In the genomic region with DNA sequence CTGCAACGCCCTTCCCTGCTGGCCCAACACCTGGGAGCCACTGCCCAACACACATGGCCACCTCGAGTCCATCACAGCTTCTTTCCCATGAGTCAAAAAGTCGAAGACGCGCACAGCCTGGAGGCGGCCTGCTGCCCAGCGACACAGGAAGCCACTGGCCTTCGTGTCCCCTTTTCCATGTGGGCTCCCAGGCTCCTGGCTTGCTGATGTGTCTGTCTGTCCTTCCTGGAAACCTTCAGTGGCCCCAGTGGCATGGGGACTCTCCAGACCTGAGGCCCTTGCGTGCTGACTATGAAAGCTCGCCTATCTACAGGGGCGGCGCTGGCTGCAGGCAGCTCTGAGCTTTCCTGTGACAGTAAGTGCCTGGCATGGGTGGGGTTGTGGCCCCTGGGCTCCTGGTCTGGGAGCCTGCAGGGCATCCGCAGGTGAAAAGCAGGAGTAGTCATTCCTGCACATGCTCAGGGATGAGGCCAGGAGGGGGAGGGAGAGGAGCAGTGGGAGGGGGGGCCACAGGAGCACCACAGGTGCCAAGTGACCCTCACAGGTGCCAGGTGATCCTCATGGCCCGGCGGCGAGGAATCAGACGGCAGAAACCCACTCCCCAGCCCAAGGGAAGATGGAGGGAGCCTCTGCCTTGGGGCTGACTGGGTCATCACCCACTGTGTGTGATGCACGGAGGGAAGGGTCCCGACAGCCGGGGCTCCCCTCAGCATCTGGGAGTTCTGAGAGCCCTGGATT, we compare ENCODE assay signal across 13 cellular contexts. TPM values are rescaled to one million over a fixed set of nuclear protein-coding genes. Genes with fewer than 3 reads are reported as not detected.
DNase-seq lines count a peak whose midpoint lies in the region; ATAC-seq, FAIRE-seq and TF ChIP-seq lines count a peak whose summit lies in the region.
"Had no signal": no experiment of that assay in that cellular context is flagged by ENCODE, and none has a peak within 500 bp of the region (broad histone marks: within the 10 kb centered on the region; RNA-seq: fewer than 3 reads in every experiment).

No MANE protein-coding gene starts in this region.

- RAD21 ChIA-PET in GM12878 (lab: Charles Lee; ENCODE audit: unreplicated experiment), result no interaction called here

- H3K27ac ChIP-seq in GM12878 (ENCODE audit: control insufficient read depth, insufficient read depth) (peak overlapping the region; percentile 24), mesenchymal stem cell (ENCODE audit: low read length, poor library complexity, severe bottlenecking) (no peak overlapping the region), subcutaneous abdominal adipose tissue (ENCODE audit: low read depth, low read length) (peak overlapping the region; percentile 95), SK-N-SH (ENCODE audit: low read depth in 2 of 2, low read length in 1 of 2) (peak overlapping the region in 1 of 2 experiments; percentile 92; a peak in 2 of 4 replicates)

- H3K4me3 ChIP-seq in H7 (ENCODE audit: insufficient read depth, low read depth, low read length), result no peak overlapping the region
- H3K4me3 ChIP-seq in GM12878, result no peak overlapping the region
- H3K4me3 ChIP-seq in mesenchymal stem cell (ENCODE audit: insufficient read depth in 1 of 2, low read depth in 1 of 2, low read length in 2 of 2), result no peak overlapping the region
- H3K4me3 ChIP-seq in subcutaneous abdominal adipose tissue (ENCODE audit: low read depth in 1 of 5, low read length in 5 of 5), result no peak overlapping the region
- no peak overlapping the region for H3K4me3 ChIP-seq in SK-N-SH (ENCODE audit: low read depth in 2 of 2, low read length in 1 of 2)

- H3K9me3 ChIP-seq in GM12878 (replicated peaks; ENCODE audit: control insufficient read depth, insufficient read depth, low read length) (no peaks in the 10 kb centered on the region), mesenchymal stem cell (ENCODE audit: control insufficient read depth, low read length) (no peaks in the 10 kb centered on the region), subcutaneous abdominal adipose tissue (ENCODE audit: control insufficient read depth in 5 of 5, low read length in 5 of 5) (no peaks in the 10 kb centered on the region), SK-N-SH (no peaks in the 10 kb centered on the region)

- H3K27me3 ChIP-seq in H7 (ENCODE audit: control insufficient read depth, insufficient read depth, low read length), result no peaks in the 10 kb centered on the region
- H3K27me3 ChIP-seq in GM12878 (replicated peaks in 1 of 2; ENCODE audit: control insufficient read depth in 2 of 2, insufficient read depth in 2 of 2, low read length in 1 of 2), result no peaks in the 10 kb centered on the region
- H3K27me3 ChIP-seq in mesenchymal stem cell (ENCODE audit: control insufficient read depth in 1 of 2, insufficient read depth in 1 of 2, low read length in 2 of 2), result no peaks in the 10 kb centered on the region
- H3K27me3 ChIP-seq in subcutaneous abdominal adipose tissue (ENCODE audit: control insufficient read depth in 5 of 5, insufficient read depth in 4 of 5, low read length in 5 of 5), result no peaks in the 10 kb centered on the region
- H3K27me3 ChIP-seq in SK-N-SH (ENCODE audit: insufficient read depth), result no peaks in the 10 kb centered on the region

- no peak for ATAC-seq in GM12878

- no peak overlapping the region for H3K4ac ChIP-seq in mesenchymal stem cell (ENCODE audit: low read depth in 1 of 2, low read length in 2 of 2)

- H3K9me2 ChIP-seq in SK-N-SH, result no peaks in the 10 kb centered on the region

- no peak for TF ChIP-seq CTCF in GM12878 (IDR thresholded peaks at IDR 0.05 in 2 of 3, conservative IDR thresholded peaks at IDR 0.05 in 1 of 3; ENCODE audit: control insufficient read depth in 2 of 3, extremely low read depth in 1 of 3, insufficient read depth in 1 of 3, low read depth in 3 of 3, low read length in 3 of 3)
- TF ChIP-seq CTCF in SK-N-SH (IDR thresholded peaks at IDR 0.05), result no peak

- DNase-seq in H7 (peak; percentile 42), GM12878 (ENCODE audit: low read depth, low spot score) (no peak), mesenchymal stem cell (no peak), GM19239 (ENCODE audit: insufficient read length, low spot score) (no peak), SK-N-SH (no peak), NCI-H446 treated with DMSO at 0.1 percent for 48 hours (lab: John Stamatoyannopoulos, UW) (no peak)
- DNase-seq: activated CD4-positive, alpha-beta T cell treated with anti-CD3 and anti-CD28 coated beads for 48 hours; activated naive CD4-positive, alpha-beta T cell treated with anti-CD3 and anti-CD28 coated beads for 36 hours; effector CD8-positive, alpha-beta T cell; naive B cell; stimulated activated CD4-positive, alpha-beta T cell treated with anti-CD3 and anti-CD28 coated beads, Interleukin-2, amount 100 ng/mL, for 48 hours had no signal

- H2AK5ac ChIP-seq in mesenchymal stem cell (ENCODE audit: low read length, severe bottlenecking), result peak overlapping the region; percentile 41

- CTCF ChIA-PET in GM12878 (lab: Yijun Ruan, JAX), result interaction anchor here (0.6 to 1.4 kb wide), 2 partner anchors 20 to 1400 kb away, joined by 3 read pairs; no protein-coding TSS in a partner anchor
- CTCF ChIA-PET in SK-N-SH (lab: Yijun Ruan, JAX), result interaction anchor here (0.9 to 1.3 kb wide), 4 partner anchors 9 to 105 kb away, joined by 3 to 4 read pairs (median 4); a partner anchor contains a TSS

- H4K8ac ChIP-seq in mesenchymal stem cell (ENCODE audit: low read length), result no peak overlapping the region

- SMC1A ChIA-PET in GM12878 (lab: Charles Lee; ENCODE audit: uncharacterized antibody, unreplicated experiment), result no interaction called here

- in situ Hi-C loops in GM12878 (cut with MboI), result no loop called here

- peaks cover 28% of the 10 kb centered on the region for H3K79me1 ChIP-seq in mesenchymal stem cell (replicated peaks; ENCODE audit: low read length, poor library complexity, severe bottlenecking)

- H3K79me2 ChIP-seq in GM12878 (ENCODE audit: control insufficient read depth, insufficient read depth, low read length) (peaks cover 96% of the 10 kb centered on the region), SK-N-SH (ENCODE audit: insufficient read depth) (peaks cover 100% of the 10 kb centered on the region)

- H3K36me3 ChIP-seq in H7 (replicated peaks; ENCODE audit: control insufficient read depth, insufficient read depth, low read length) (no peaks in the 10 kb centered on the region; the same call in 1 of the 2 replicates), GM12878 (ENCODE audit: control insufficient read depth in 2 of 2, insufficient read depth in 2 of 2, low read length in 1 of 2) (peaks cover 10 to 18% of the 10 kb centered on the region in 2 experiments; a peak in 3 of 4 replicates), mesenchymal stem cell (ENCODE audit: control insufficient read depth in 1 of 2, insufficient read depth in 2 of 2, low read depth in 1 of 2, low read length in 2 of 2) (peaks cover 12 to 46% of the 10 kb centered on the region in 2 experiments), subcutaneous abdominal adipose tissue (ENCODE audit: control insufficient read depth in 5 of 5, insufficient read depth in 5 of 5, low read length in 5 of 5) (peaks cover 0 to 22% (median 5%) of the 10 kb centered on the region in 5 donors), SK-N-SH (replicated peaks in 1 of 2; ENCODE audit: control insufficient read depth in 1 of 2, insufficient read depth in 2 of 2, low read length in 1 of 2) (no peaks in the 10 kb centered on the region)

- H3K23ac ChIP-seq in mesenchymal stem cell (ENCODE audit: low read length in 2 of 2), result no peak overlapping the region

- H4K20me1 ChIP-seq in GM12878 (ENCODE audit: control insufficient read depth, insufficient read depth) (no peaks in the 10 kb centered on the region), SK-N-SH (ENCODE audit: insufficient read depth) (peaks cover 27% of the 10 kb centered on the region; the same call in 1 of the 2 replicates)

- no peak overlapping the region for H2BK5ac ChIP-seq in mesenchymal stem cell (ENCODE audit: low read depth, low read length, poor library complexity, severe bottlenecking)

- H3K18ac ChIP-seq in mesenchymal stem cell (ENCODE audit: low read depth in 1 of 2, low read length in 2 of 2), result no peak overlapping the region

- H2BK12ac ChIP-seq in mesenchymal stem cell (ENCODE audit: low read length in 2 of 2), result peak overlapping the region in 1 of 2 experiments; percentile 13

- H3K14ac ChIP-seq in mesenchymal stem cell (ENCODE audit: low read length in 2 of 2), result peak overlapping the region in 1 of 2 experiments; percentile 7

- TF ChIP-seq EP300 in GM12878 (IDR thresholded peaks at IDR 0.05; ENCODE audit: borderline replicate concordance in 1 of 2, control insufficient read depth in 1 of 2, low read depth in 2 of 2, low read length in 2 of 2) (no peak), SK-N-SH (IDR thresholded peaks at IDR 0.05; ENCODE audit: borderline replicate concordance in 1 of 2, low read depth in 1 of 2, low read length in 1 of 2) (no peak)

- intact Hi-C loops in GM12878 (cut with micrococcal nuclease; ENCODE audit: unreplicated experiment), result no loop called here

- H3K4me2 ChIP-seq in GM12878 (ENCODE audit: control insufficient read depth, insufficient read depth) (peak overlapping the region; percentile 42; the same call in 1 of the 2 replicates), mesenchymal stem cell (ENCODE audit: low read length, poor library complexity, severe bottlenecking) (no peak overlapping the region), SK-N-SH (no peak overlapping the region)

- no peak overlapping the region for H2BK120ac ChIP-seq in mesenchymal stem cell (ENCODE audit: low read depth, low read length)

- 88% methylated on average over 20 of the region's 20 CpGs for WGBS in GM12878 (ENCODE audit: insufficient coverage, insufficient replicate concordance, low lambda C conversion rate, missing lambda C conversion rate)
- WGBS in mesenchymal stem cell, result 98% methylated on average over 20 of the region's 20 CpGs
- WGBS in SK-N-SH (ENCODE audit: low lambda C conversion rate), result 93% methylated on average over 17 of the region's 20 CpGs

- H2AFZ ChIP-seq in GM12878 (ENCODE audit: control insufficient read depth, low read depth, low read length) (no peak overlapping the region), mesenchymal stem cell (ENCODE audit: low read depth, low read length) (no peak overlapping the region), SK-N-SH (ENCODE audit: low read depth) (no peak overlapping the region)

- H3K9ac ChIP-seq in GM12878 (ENCODE audit: control insufficient read depth, insufficient read depth, low read length) (no peak overlapping the region), mesenchymal stem cell (ENCODE audit: low read length) (peak overlapping the region; percentile 88), subcutaneous abdominal adipose tissue (ENCODE audit: low read length in 5 of 5) (peak overlapping the region; percentile 5 to 78 (median 56)), SK-N-SH (no peak overlapping the region)

- POLR2A ChIA-PET in GM12878 (lab: Charles Lee), result no interaction called here
- POLR2A ChIA-PET in SK-N-SH (lab: Yijun Ruan, JAX), result interaction anchor here (0.6 kb wide), 1 partner anchor 81 kb away, joined by 3 read pairs; no protein-coding TSS in a partner anchor

- TF ChIP-seq RAD21 in GM12878 (IDR thresholded peaks at IDR 0.05; ENCODE audit: insufficient read depth, low read depth, low read length) (no peak), SK-N-SH (IDR thresholded peaks at IDR 0.05; ENCODE audit: low read length) (no peak)

- FAIRE-seq in GM12878 (lab: Jason Lieb, UNC) (no peak), GM19239 (lab: Jason Lieb, UNC) (no peak)
- FAIRE-seq: GM12892 had no signal

- TF ChIP-seq POLR2A in GM12878 (IDR thresholded peaks at IDR 0.05; ENCODE audit: low read depth, low read length), result no peak

- peak overlapping the region; percentile 53 for H2BK15ac ChIP-seq in mesenchymal stem cell (ENCODE audit: low read depth, poor library complexity, severe bottlenecking)

- peaks cover 90% of the 10 kb centered on the region for H3K4me1 ChIP-seq in GM12878 (ENCODE audit: control insufficient read depth, insufficient read depth, low read length)
- peaks cover 97% of the 10 kb centered on the region for H3K4me1 ChIP-seq in mesenchymal stem cell (ENCODE audit: control insufficient read depth, insufficient read depth, low read depth, low read length)
- H3K4me1 ChIP-seq in subcutaneous abdominal adipose tissue (ENCODE audit: control insufficient read depth in 5 of 5, insufficient read depth in 5 of 5, low read length in 5 of 5), result peaks cover 36 to 100% (median 97%) of the 10 kb centered on the region in 5 donors
- peaks cover 40 to 70% of the 10 kb centered on the region in 2 experiments for H3K4me1 ChIP-seq in SK-N-SH (ENCODE audit: control insufficient read depth in 1 of 2, insufficient read depth in 2 of 2, low read depth in 1 of 2, low read length in 1 of 2)

- peaks cover 12% of the 10 kb centered on the region for H3F3A ChIP-seq in SK-N-SH (replicated peaks; ENCODE audit: insufficient read depth)

- BruUV-seq in GM12878 (replicated peaks; lab: Mats Ljungman, UMichigan), result no TSS peak

- peak overlapping the region; percentile 7 for H4K91ac ChIP-seq in mesenchymal stem cell (ENCODE audit: low read length)

RNA-seq across cellular contexts. Expression of a gene that starts 27.5 kb away (rescaled TPM):
- 73.1 and 97.7 TPM in 2 replicates for total RNA-seq in H7 (2014; rRNA removed; shearing (Covaris generic))
- 38.8 and 43.5 TPM in 2 replicates for total RNA-seq in GM12878 (2013; cell fraction: nucleolus; rRNA removed)
- total RNA-seq in GM12878 (2014; rRNA removed), result 24.0 and 28.9 TPM in 2 replicates
- total RNA-seq in GM12878 (2014; rRNA removed; fragmentation: Illumina TruSeq; extraction: Trizol), result 9.2 and 11.8 TPM in 2 replicates
- total RNA-seq in GM12878 (2021), result 41.5 and 47.4 TPM in 2 replicates
- 9.3 TPM for polyA plus RNA-seq in GM12878 (2011; ENCODE audit: low read depth)
- polyA plus RNA-seq in GM12878 (2011; rRNA removed), result 20.3 and 28.0 TPM in 2 replicates
- 42.5 and 50.8 TPM in 2 replicates for polyA plus RNA-seq in GM12878 (2011; cell fraction: cytosol; rRNA removed)
- 84.7 and 86.6 TPM in 2 replicates for polyA plus RNA-seq in GM12878 (2011; cell fraction: nucleus; rRNA removed)
- 27.3 and 36.9 TPM in 2 replicates for polyA plus RNA-seq in GM12878 (2012)
- polyA plus RNA-seq in GM12878 (2014; fragmentation: Illumina TruSeq; extraction: Trizol), result 1.6 and 9.2 TPM in 2 replicates
- 1 to 10 TPM in 1 of 2 experiments, under 1 TPM in 1; 0.93 to 3.0 TPM for polyA plus RNA-seq in GM12878 (2014; fragmentation: Nextera tagmentation; extraction: Ambion mirVana)
- polyA plus RNA-seq in GM12878 (2014; rRNA removed), result 36.5 and 44.0 TPM in 2 replicates
- polyA plus RNA-seq in GM12878 (2016; fragmentation: Nextera tagmentation; extraction: Ambion mirVana), result 10 to 100 TPM; 30.0 to 32.5 TPM
- polyA minus RNA-seq in GM12878 (2011; rRNA and poly(A)+ RNA removed), result 16.5 and 39.6 TPM in 2 replicates
- 19.4 and 21.3 TPM in 2 replicates for polyA minus RNA-seq in GM12878 (2011; cell fraction: cytosol; rRNA and poly(A)+ RNA removed)
- polyA minus RNA-seq in GM12878 (2011; cell fraction: nucleus; rRNA and poly(A)+ RNA removed), result 16.6 and 34.7 TPM in 2 replicates
- polyA plus RNA-seq in mesenchymal stem cell (2013, experiment 1 of 2), result 108 TPM
- polyA plus RNA-seq in mesenchymal stem cell (2013, experiment 2 of 2), result 106 TPM
- polyA plus RNA-seq in SK-N-SH (2012; rRNA removed), result 62.5 and 82.8 TPM in 2 replicates
- polyA plus RNA-seq in SK-N-SH (2012; cell fraction: cytosol; rRNA removed), result 34.7 and 53.5 TPM in 2 replicates
- 48.5 and 52.9 TPM in 2 replicates for polyA plus RNA-seq in SK-N-SH (2012; cell fraction: nucleus; rRNA removed)

RNA-seq across cellular contexts. Expression of a gene that starts 29.4 kb away (rescaled TPM):
- 11.4 and 17.4 TPM in 2 replicates for total RNA-seq in H7 (2014; rRNA removed; shearing (Covaris generic))
- total RNA-seq in GM12878 (2013; cell fraction: nucleolus; rRNA removed), result 7.0 and 9.2 TPM in 2 replicates
- total RNA-seq in GM12878 (2014; rRNA removed), result 3.5 and 4.2 TPM in 2 replicates
- 6.1 and 7.9 TPM in 2 replicates for total RNA-seq in GM12878 (2014; rRNA removed; fragmentation: Illumina TruSeq; extraction: Trizol)
- 18.3 and 20.3 TPM in 2 replicates for total RNA-seq in GM12878 (2021)
- 8.6 TPM for polyA plus RNA-seq in GM12878 (2011; ENCODE audit: low read depth)
- polyA plus RNA-seq in GM12878 (2011; rRNA removed), result 3.4 and 7.2 TPM in 2 replicates
- polyA plus RNA-seq in GM12878 (2011; cell fraction: cytosol; rRNA removed), result 12.4 and 18.1 TPM in 2 replicates
- polyA plus RNA-seq in GM12878 (2011; cell fraction: nucleus; rRNA removed), result 9.6 and 13.9 TPM in 2 replicates
- polyA plus RNA-seq in GM12878 (2012), result 11.4 and 16.8 TPM in 2 replicates
- polyA plus RNA-seq in GM12878 (2014; fragmentation: Illumina TruSeq; extraction: Trizol), result 0.70 and 4.8 TPM in 2 replicates
- 1 to 10 TPM in 1 of 2 experiments, under 1 TPM in 1; 0.79 to 4.3 TPM for polyA plus RNA-seq in GM12878 (2014; fragmentation: Nextera tagmentation; extraction: Ambion mirVana)
- polyA plus RNA-seq in GM12878 (2014; rRNA removed), result 10.5 and 11.8 TPM in 2 replicates
- 1 to 10 TPM; 3.7 to 8.5 TPM for polyA plus RNA-seq in GM12878 (2016; fragmentation: Nextera tagmentation; extraction: Ambion mirVana)
- polyA minus RNA-seq in GM12878 (2011; rRNA and poly(A)+ RNA removed), result 7.2 and 15.3 TPM in 2 replicates
- polyA minus RNA-seq in GM12878 (2011; cell fraction: cytosol; rRNA and poly(A)+ RNA removed), result 9.6 and 10.3 TPM in 2 replicates
- 3.6 and 10.1 TPM in 2 replicates for polyA minus RNA-seq in GM12878 (2011; cell fraction: nucleus; rRNA and poly(A)+ RNA removed)
- 6.9 TPM for polyA plus RNA-seq in mesenchymal stem cell (2013, experiment 1 of 2)
- 6.1 TPM for polyA plus RNA-seq in mesenchymal stem cell (2013, experiment 2 of 2)
- 18.7 and 21.3 TPM in 2 replicates for polyA plus RNA-seq in SK-N-SH (2012; rRNA removed)
- polyA plus RNA-seq in SK-N-SH (2012; cell fraction: cytosol; rRNA removed), result 9.7 and 14.7 TPM in 2 replicates
- polyA plus RNA-seq in SK-N-SH (2012; cell fraction: nucleus; rRNA removed), result 23.4 and 26.0 TPM in 2 replicates

RNA-seq across cellular contexts. Expression of a gene that starts 29.6 kb away (rescaled TPM):
- total RNA-seq in H7 (2014; rRNA removed; shearing (Covaris generic)), result 121 and 122 TPM in 2 replicates
- 40.3 and 57.6 TPM in 2 replicates for total RNA-seq in GM12878 (2013; cell fraction: nucleolus; rRNA removed)
- total RNA-seq in GM12878 (2014; rRNA removed) (33.0 and 37.7 TPM in 2 replicates), GM12878 (2014; rRNA removed; fragmentation: Illumina TruSeq; extraction: Trizol) (27.2 and 28.4 TPM in 2 replicates), GM12878 (2021) (59.8 and 69.1 TPM in 2 replicates)
- 8.7 TPM for polyA plus RNA-seq in GM12878 (2011; ENCODE audit: low read depth)
- polyA plus RNA-seq in GM12878 (2011; rRNA removed) (20.1 and 26.2 TPM in 2 replicates), GM12878 (2014; fragmentation: Illumina TruSeq; extraction: Trizol) (30.6 and 41.4 TPM in 2 replicates), GM12878 (2014; fragmentation: Nextera tagmentation; extraction: Ambion mirVana) (1 to 10 TPM; 1.3 to 3.2 TPM), GM12878 (2014; rRNA removed) (62.6 and 69.2 TPM in 2 replicates), GM12878 (2016; fragmentation: Nextera tagmentation; extraction: Ambion mirVana) (10 to 100 TPM; 41.7 to 47.5 TPM), SK-N-SH (2012; rRNA removed) (13.2 and 18.0 TPM in 2 replicates)
- 26.2 and 48.9 TPM in 2 replicates for polyA plus RNA-seq in GM12878 (2011; cell fraction: cytosol; rRNA removed)
- 72.7 and 135 TPM in 2 replicates for polyA plus RNA-seq in GM12878 (2011; cell fraction: nucleus; rRNA removed)
- polyA plus RNA-seq in GM12878 (2012), result 22.8 and 27.9 TPM in 2 replicates
- 20.3 and 41.7 TPM in 2 replicates for polyA minus RNA-seq in GM12878 (2011; rRNA and poly(A)+ RNA removed)
- polyA minus RNA-seq in GM12878 (2011; cell fraction: cytosol; rRNA and poly(A)+ RNA removed), result 19.2 and 24.8 TPM in 2 replicates
- 23.7 and 47.4 TPM in 2 replicates for polyA minus RNA-seq in GM12878 (2011; cell fraction: nucleus; rRNA and poly(A)+ RNA removed)
- polyA plus RNA-seq in mesenchymal stem cell (2013, experiment 1 of 2), result 7.6 TPM
- 6.3 TPM for polyA plus RNA-seq in mesenchymal stem cell (2013, experiment 2 of 2)
- 12.9 and 15.0 TPM in 2 replicates for polyA plus RNA-seq in SK-N-SH (2012; cell fraction: cytosol; rRNA removed)
- 23.9 and 29.4 TPM in 2 replicates for polyA plus RNA-seq in SK-N-SH (2012; cell fraction: nucleus; rRNA removed)

RNA-seq across cellular contexts. Expression of a gene that starts 34.2 kb away (rescaled TPM):
- total RNA-seq in H7 (2014; rRNA removed; shearing (Covaris generic)), result 14.2 and 18.0 TPM in 2 replicates
- total RNA-seq in GM12878 (2013; cell fraction: nucleolus; rRNA removed), result 2.3 and 3.7 TPM in 2 replicates
- total RNA-seq in GM12878 (2014; rRNA removed) (19.2 and 24.6 TPM in 2 replicates), GM12878 (2014; rRNA removed; fragmentation: Illumina TruSeq; extraction: Trizol) (13.6 and 14.3 TPM in 2 replicates), GM12878 (2021) (18.5 and 21.4 TPM in 2 replicates)
- polyA plus RNA-seq in GM12878 (2011; ENCODE audit: low read depth), result 4.3 TPM
- polyA plus RNA-seq in GM12878 (2011; rRNA removed) (1.7 and 2.6 TPM in 2 replicates), GM12878 (2014; fragmentation: Illumina TruSeq; extraction: Trizol) (11.2 and 11.6 TPM in 2 replicates), GM12878 (2014; fragmentation: Nextera tagmentation; extraction: Ambion mirVana) (1 to 10 TPM in 1 of 2 experiments, under 1 TPM in 1; 0.84 to 2.0 TPM), GM12878 (2014; rRNA removed) (22.4 and 23.6 TPM in 2 replicates), GM12878 (2016; fragmentation: Nextera tagmentation; extraction: Ambion mirVana) (10 to 100 TPM; 16.9 to 21.2 TPM), SK-N-SH (2012; rRNA removed) (6.0 and 7.6 TPM in 2 replicates)
- polyA plus RNA-seq in GM12878 (2011; cell fraction: cytosol; rRNA removed), result 3.5 and 3.7 TPM in 2 replicates
- 2.9 and 3.7 TPM in 2 replicates for polyA plus RNA-seq in GM12878 (2011; cell fraction: nucleus; rRNA removed)
- 8.1 and 10.2 TPM in 2 replicates for polyA plus RNA-seq in GM12878 (2012)
- 1.2 and 3.0 TPM in 2 replicates for polyA minus RNA-seq in GM12878 (2011; rRNA and poly(A)+ RNA removed)
- 1.3 and 2.5 TPM in 2 replicates for polyA minus RNA-seq in GM12878 (2011; cell fraction: cytosol; rRNA and poly(A)+ RNA removed)
- 0.38 and 0.60 TPM in 2 replicates for polyA minus RNA-seq in GM12878 (2011; cell fraction: nucleus; rRNA and poly(A)+ RNA removed)
- polyA plus RNA-seq in mesenchymal stem cell (2013, experiment 1 of 2), result 2.0 TPM
- polyA plus RNA-seq in mesenchymal stem cell (2013, experiment 2 of 2), result 2.5 TPM
- 2.8 and 2.9 TPM in 2 replicates for polyA plus RNA-seq in SK-N-SH (2012; cell fraction: cytosol; rRNA removed)
- polyA plus RNA-seq in SK-N-SH (2012; cell fraction: nucleus; rRNA removed), result 5.6 and 6.1 TPM in 2 replicates

Comparison
In these comparisons a context has a peak if more than half of its experiments do, and no peak if none do; other contexts are left out.
1. H3K9ac ChIP-seq: peak in mesenchymal stem cell (single experiment) and subcutaneous abdominal adipose tissue (5 of 5); none in GM12878 (single experiment) and SK-N-SH (single experiment).